In genomic region chr9:131020388-131020787, GRCh38 we compare ENCODE assay signal across 13 cellular contexts. TPM values are rescaled to one million over a fixed set of nuclear protein-coding genes. Genes with fewer than 3 reads are reported as not detected.
A peak's percentile ranks its signal among the peaks of the same experiment; 100 is the strongest.
DNase-seq lines count a peak whose midpoint lies in the region; ATAC-seq and TF ChIP-seq lines count a peak whose summit lies in the region.
"Had no signal": no experiment of that assay in that cellular context is flagged by ENCODE, and none has a peak within 500 bp of the region (broad histone marks: within the 10 kb centered on the region; RNA-seq: fewer than 3 reads in every experiment).

No MANE protein-coding gene starts in this region.

- no peaks in the 10 kb centered on the region for H3K79me1 ChIP-seq in mesenchymal stem cell (replicated peaks; ENCODE audit: low read length, poor library complexity, severe bottlenecking)

- no peak overlapping the region for H3K23ac ChIP-seq in mesenchymal stem cell (ENCODE audit: low read length in 2 of 2)

- H4K8ac ChIP-seq in mesenchymal stem cell (ENCODE audit: low read length): no peak overlapping the region

- no peak overlapping the region for H3K27ac ChIP-seq in mesenchymal stem cell (ENCODE audit: low read length, poor library complexity, severe bottlenecking)
- H3K27ac ChIP-seq: right atrium auricular region had no signal

- H4K91ac ChIP-seq in mesenchymal stem cell (ENCODE audit: low read length): no peak overlapping the region

- H2BK15ac ChIP-seq in mesenchymal stem cell (ENCODE audit: low read depth, poor library complexity, severe bottlenecking): no peak overlapping the region

- H2AFZ ChIP-seq in mesenchymal stem cell (ENCODE audit: low read depth, low read length): no peak overlapping the region

- H3K36me3 ChIP-seq in MG63: no peaks in the 10 kb centered on the region
- no peaks in the 10 kb centered on the region for H3K36me3 ChIP-seq in mesenchymal stem cell (ENCODE audit: control insufficient read depth in 1 of 2, insufficient read depth in 2 of 2, low read depth in 1 of 2, low read length in 2 of 2)
- H3K36me3 ChIP-seq: right atrium auricular region had no signal

- 0% methylated on average over 1 of the region's 2 CpGs for WGBS in mesenchymal stem cell

- no peak overlapping the region for H3K4me3 ChIP-seq in MG63
- no peak overlapping the region for H3K4me3 ChIP-seq in epithelial cell of esophagus (ENCODE audit: low read length)
- H3K4me3 ChIP-seq in mesenchymal stem cell (ENCODE audit: insufficient read depth in 1 of 2, low read depth in 1 of 2, low read length in 2 of 2): no peak overlapping the region
- H3K4me3 ChIP-seq: right atrium auricular region had no signal

- no peak overlapping the region for H3K14ac ChIP-seq in mesenchymal stem cell (ENCODE audit: low read length in 2 of 2)

- H3K9me3 ChIP-seq in MG63: peaks cover 5% of the 10 kb centered on the region
- H3K9me3 ChIP-seq in mesenchymal stem cell (ENCODE audit: control insufficient read depth, low read length): peaks cover 17% of the 10 kb centered on the region
- H3K9me3 ChIP-seq: Caco-2, right atrium auricular region had no signal

- peaks cover 5% of the 10 kb centered on the region for H3K4me1 ChIP-seq in mesenchymal stem cell (ENCODE audit: control insufficient read depth, insufficient read depth, low read depth, low read length)
- H3K4me1 ChIP-seq: Caco-2, right atrium auricular region had no signal

- H3K27me3 ChIP-seq in MG63 (no peaks in the 10 kb centered on the region), mesenchymal stem cell (ENCODE audit: control insufficient read depth in 1 of 2, insufficient read depth in 1 of 2, low read length in 2 of 2) (peaks cover 38 to 55% of the 10 kb centered on the region in 2 experiments)
- H3K27me3 ChIP-seq: right atrium auricular region had no signal

- no peak overlapping the region for H2BK5ac ChIP-seq in mesenchymal stem cell (ENCODE audit: low read depth, low read length, poor library complexity, severe bottlenecking)

- no peak overlapping the region for H2BK12ac ChIP-seq in mesenchymal stem cell (ENCODE audit: low read length in 2 of 2)

- no peak overlapping the region for H2AK5ac ChIP-seq in mesenchymal stem cell (ENCODE audit: low read length, severe bottlenecking)

- DNase-seq in MG63: peak; percentile 65
- peak; percentile 50 for DNase-seq in epithelial cell of esophagus (ENCODE audit: low read depth)
- peak; percentile 71 for DNase-seq in mesenchymal stem cell
- DNase-seq in NCI-H524 (lab: John Stamatoyannopoulos, UW): no peak
- DNase-seq in NCI-H146 treated with DMSO at 0.1 percent for 48 hours (lab: John Stamatoyannopoulos, UW; ENCODE audit: unreplicated experiment): no peak
- no peak for DNase-seq in activated CD4-positive, alpha-beta T cell treated with anti-CD3 and anti-CD28 coated beads, Interleukin-2, amount 50 U/mL, for 48 hours
- DNase-seq: activated CD4-positive, alpha-beta T cell treated with anti-CD3 and anti-CD28 coated beads for 36 hours; activated T-cell treated with anti-CD3 and anti-CD28 coated beads, Interleukin-2, amount 50 U/mL, for 72 hours; Caco-2; immature natural killer cell; Kasumi-1 had no signal

- no peak for ATAC-seq in HG03378 (IDR thresholded peaks at IDR 0.05; ENCODE audit: unreplicated experiment)
- ATAC-seq: activated CD4-positive, alpha-beta T cell treated with anti-CD3 and anti-CD28 coated beads for 36 hours; activated T-cell treated with anti-CD3 and anti-CD28 coated beads, Interleukin-2, amount 50 U/mL, for 72 hours had no signal

- H2BK120ac ChIP-seq in mesenchymal stem cell (ENCODE audit: low read depth, low read length): no peak overlapping the region

- no peak overlapping the region for H3K4me2 ChIP-seq in mesenchymal stem cell (ENCODE audit: low read length, poor library complexity, severe bottlenecking)

- H3K18ac ChIP-seq in mesenchymal stem cell (ENCODE audit: low read depth in 1 of 2, low read length in 2 of 2): no peak overlapping the region

- peak overlapping the region; percentile 41 for H3K9ac ChIP-seq in mesenchymal stem cell (ENCODE audit: low read length)

- no peak for TF ChIP-seq CTCF in epithelial cell of esophagus (IDR thresholded peaks at IDR 0.05; ENCODE audit: insufficient read depth, low read depth, low read length, missing control alignments)

- no peak overlapping the region for H3K4ac ChIP-seq in mesenchymal stem cell (ENCODE audit: low read depth in 1 of 2, low read length in 2 of 2)

RNA-seq across cellular contexts. Expression of gene LAMC3, which starts 11.4 kb away (rescaled TPM):
- total RNA-seq in MG63 (2014; rRNA removed; shearing (Covaris generic); ENCODE audit: low replicate concordance): 0.66 and 2.4 TPM in 2 replicates
- polyA plus RNA-seq in mesenchymal stem cell (2013, experiment 1 of 2): 0.48 TPM
- polyA plus RNA-seq in mesenchymal stem cell (2013, experiment 2 of 2): 0.71 TPM
- polyA plus RNA-seq: immature natural killer cell had no signal

Comparison
In these comparisons a context has a peak if more than half of its experiments do, and no peak if none do; other contexts are left out.
1. DNase-seq: peak in MG63 (single experiment), epithelial cell of esophagus (single experiment) and mesenchymal stem cell (single experiment); none in NCI-H524 (0 of 2), NCI-H146 treated with DMSO at 0.1 percent for 48 hours (single experiment) and activated CD4-positive, alpha-beta T cell treated with anti-CD3 and anti-CD28 coated beads, Interleukin-2, amount 50 U/mL, for 48 hours (0 of 2).